Comparison of ENCODE assay signal across 21 cellular contexts in the genomic region with DNA sequence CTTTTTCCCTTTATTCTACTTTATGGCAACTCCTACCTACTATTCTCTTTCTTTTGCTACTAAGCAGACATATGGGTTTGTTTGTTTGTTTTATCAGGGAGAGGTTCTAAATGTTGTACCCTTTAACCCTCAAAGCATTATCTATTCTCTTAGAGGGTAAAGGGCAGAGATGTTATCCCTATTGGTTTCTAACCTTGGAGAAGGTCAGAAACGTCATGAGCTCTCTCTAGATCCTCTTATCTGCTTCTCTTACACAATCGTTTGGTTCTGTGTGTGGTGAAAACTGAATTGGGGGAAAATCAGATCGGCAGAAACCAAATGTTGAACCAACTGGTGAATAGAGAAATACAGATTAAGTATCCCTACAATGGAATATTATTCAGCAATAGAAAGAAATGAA.
"Had no signal": no experiment of that assay in that cellular context is flagged by ENCODE, and none has a peak within 500 bp of the region (broad histone marks: within the 10 kb centered on the region; RNA-seq: fewer than 3 reads in every experiment).

No MANE protein-coding gene starts in this region.

- H3K27ac ChIP-seq: colonic mucosa, SJCRH30 had no signal

- DNase-seq: activated B cell treated with CpG ODN at 0.5 μM for 24 hours; activated CD4-positive, alpha-beta T cell treated with anti-CD3 and anti-CD28 coated beads for 1 hour; activated CD4-positive, alpha-beta T cell treated with anti-CD3 and anti-CD28 coated beads, Interleukin-2, amount 50 U/mL, for 48 hours; activated CD8-positive, alpha-beta memory T cell treated with anti-CD3 and anti-CD28 coated beads, Interleukin-2, amount 10 ng/mL, durations not matched to agents 7 days and 5 days; activated effector memory CD4-positive, alpha-beta T cell treated with Interleukin-2 at 50 U/mL for 16 hours; activated naive CD4-positive, alpha-beta T cell; activated T-cell treated with anti-CD3 and anti-CD28 coated beads, Interleukin-2, amount 50 U/mL, for 24 hours; aorta; caudate nucleus; colonic mucosa; MG63; NCI-H1092 treated with DMSO at 0.1 percent for 48 hours; NCI-H1417 treated with DMSO at 0.1 percent for 48 hours; NCI-H1694; NCI-H2081; NCI-H524; PC-3; SJCRH30; SK-N-SH; T-helper 9 cell had no signal

- H3K27me3 ChIP-seq: colonic mucosa, MG63, SJCRH30 had no signal

- H3K36me3 ChIP-seq: breast epithelium, colonic mucosa, MG63, SJCRH30 had no signal

- H3K4me1 ChIP-seq: breast epithelium, SJCRH30 had no signal

- ATAC-seq: activated CD8-positive, alpha-beta memory T cell treated with anti-CD3 and anti-CD28 coated beads, Interleukin-2, amount 10 ng/mL, durations not matched to agents 7 days and 5 days; PC-3 had no signal

- H3K4me3 ChIP-seq: breast epithelium, colonic mucosa, MG63, SJCRH30 had no signal

- H3K9me3 ChIP-seq: breast epithelium, colonic mucosa, MG63, SJCRH30, SK-N-SH had no signal
